ENCODE assay signal across 26 cellular contexts in genomic region chr13:104460553-104460952, GRCh38.
DNase-seq lines count a peak whose midpoint lies in the region; ATAC-seq, FAIRE-seq and TF ChIP-seq lines count a peak whose summit lies in the region.
"Had no signal": no experiment of that assay in that cellular context is flagged by ENCODE, and none has a peak within 500 bp of the region (broad histone marks: within the 10 kb centered on the region; RNA-seq: fewer than 3 reads in every experiment).

No MANE protein-coding gene starts in this region.

- intact Hi-C loops in K562 (cut with micrococcal nuclease) (no loop called here), uterus (cut with DNase I; ENCODE audit: low total_unique reads) (no loop called here)

- CTCF ChIA-PET in K562 (lab: Yijun Ruan, JAX; ENCODE audit: low intra/inter-chr PET ratio), result no interaction called here

- TF ChIP-seq CTCF in D721Med (IDR thresholded peaks at IDR 0.05; ENCODE audit: insufficient read depth, missing control alignments) (no peak), K562 (IDR thresholded peaks at IDR 0.05 in 2 of 3, conservative IDR thresholded peaks at IDR 0.05 in 1 of 3; ENCODE audit: insufficient read depth in 2 of 3, low read depth in 1 of 3, low read length in 3 of 3) (no peak), fibroblast of pulmonary artery (IDR thresholded peaks at IDR 0.05; ENCODE audit: low read length, missing control alignments) (no peak), uterus (IDR thresholded peaks at IDR 0.05) (no peak)

- no peak for TF ChIP-seq POLR2A in K562 (conservative IDR thresholded peaks at IDR 0.05)
- no peak for TF ChIP-seq POLR2A in uterus (IDR thresholded peaks at IDR 0.05)

- H2AFZ ChIP-seq in K562 (ENCODE audit: low read depth, low read length), result no peak overlapping the region
- no peak overlapping the region for H2AFZ ChIP-seq in Karpas-422 (ENCODE audit: low read length)
- H2AFZ ChIP-seq: PC-9 had no signal

- H3K27ac ChIP-seq in K562 (ENCODE audit: extremely low read depth, low read depth, low read length) (no peak overlapping the region), Karpas-422 (ENCODE audit: low read length) (no peak overlapping the region), uterus (no peak overlapping the region)
- H3K27ac ChIP-seq: esophagus muscularis mucosa, PC-9, upper lobe of right lung had no signal

- no peak overlapping the region for H3K4me3 ChIP-seq in K562
- H3K4me3 ChIP-seq in fibroblast of pulmonary artery (replicated peaks; ENCODE audit: low read depth, low read length), result no peak overlapping the region
- no peak overlapping the region for H3K4me3 ChIP-seq in Karpas-422 (ENCODE audit: low read length)
- no peak overlapping the region for H3K4me3 ChIP-seq in uterus
- H3K4me3 ChIP-seq: esophagus muscularis mucosa, HAP-1, PC-9, upper lobe of right lung had no signal

- TF ChIP-seq RAD21 in K562 (CRISPR knock-in tag; conservative IDR thresholded peaks at IDR 0.05 in 1 of 2, IDR thresholded peaks at IDR 0.05 in 1 of 2), result no peak

- H3K79me2 ChIP-seq in K562 (ENCODE audit: control insufficient read depth, insufficient read depth, low read length) (no peaks in the 10 kb centered on the region), Karpas-422 (ENCODE audit: low read length) (no peaks in the 10 kb centered on the region)

- no peak for DNase-seq in D721Med (ENCODE audit: insufficient read length, low spot score)
- peak; percentile 51 for DNase-seq in HT1080 (ENCODE audit: low read depth)
- DNase-seq in K562 (ENCODE audit: extremely low read depth in 1 of 4, low spot score in 3 of 4), result no peak
- peak; percentile 17 for DNase-seq in fibroblast of pulmonary artery (ENCODE audit: low read depth)
- DNase-seq in Karpas-422, result no peak
- DNase-seq in uterus, result no peak
- no peak for DNase-seq in amygdala (lab: John Stamatoyannopoulos, UW)
- DNase-seq: activated CD4-positive, alpha-beta T cell treated with anti-CD3 and anti-CD28 coated beads for 1 hour; activated CD8-positive, alpha-beta memory T cell treated with anti-CD3 and anti-CD28 coated beads for 24 hours; activated naive CD4-positive, alpha-beta T cell treated with Interleukin-2 at 50 U/mL for 16 hours; activated T-cell treated with anti-CD3 and anti-CD28 coated beads, Interleukin-2, amount 50 U/mL, for 24 hours; C1 segment of cervical spinal cord; effector CD8-positive, alpha-beta T cell; left colon; mesendoderm; naive B cell; NCI-H1092 treated with DMSO at 0.1 percent for 48 hours; NCI-H1930; PC-9; right cardiac atrium; T-cell; upper lobe of right lung had no signal

- in situ Hi-C loops in K562 (cut with MboI), result no loop called here

- H3K9ac ChIP-seq in K562 (ENCODE audit: insufficient read depth in 1 of 2, low read depth in 2 of 2, low read length in 2 of 2) (no peak overlapping the region), Karpas-422 (ENCODE audit: low read length) (no peak overlapping the region)

- no peaks in the 10 kb centered on the region for H4K20me1 ChIP-seq in K562 (replicated peaks; ENCODE audit: control insufficient read depth, insufficient read depth, low read length)
- H4K20me1 ChIP-seq in Karpas-422 (ENCODE audit: insufficient read depth, low read depth, low read length), result no peaks in the 10 kb centered on the region

- POLR2A ChIA-PET in K562 (lab: Yijun Ruan, JAX), result interaction anchor here (0.6 kb wide), 1 partner anchor 769 kb away, joined by 3 read pairs; no protein-coding TSS in a partner anchor

- H3K4me2 ChIP-seq in K562 (ENCODE audit: insufficient read depth, low read length) (no peak overlapping the region), Karpas-422 (ENCODE audit: low read depth, low read length, poor library complexity, severe bottlenecking) (no peak overlapping the region)
- H3K4me2 ChIP-seq: PC-9 had no signal

- no peaks in the 10 kb centered on the region for H3K9me2 ChIP-seq in Karpas-422 (replicated peaks; ENCODE audit: insufficient read depth, low read length)

- TF ChIP-seq EP300 in K562 (IDR thresholded peaks at IDR 0.05; ENCODE audit: low read length), result no peak

- 0% methylated on average over 2 of the region's 2 CpGs for WGBS in K562 (ENCODE audit: insufficient coverage, low coverage, missing lambda C conversion rate)

- H3K9me3 ChIP-seq in K562 (replicated peaks; ENCODE audit: control insufficient read depth, insufficient read depth, low read depth, low read length) (no peaks in the 10 kb centered on the region), Karpas-422 (ENCODE audit: low read length) (peaks cover 24% of the 10 kb centered on the region), uterus (no peaks in the 10 kb centered on the region)
- H3K9me3 ChIP-seq: esophagus muscularis mucosa, HAP-1, upper lobe of right lung had no signal

- FAIRE-seq in D721Med (lab: Jason Lieb, UNC) (peak; percentile 16), K562 (lab: Jason Lieb, UNC) (no peak)
- FAIRE-seq: HTR-8/SVneo had no signal

- no peaks in the 10 kb centered on the region for H3K4me1 ChIP-seq in K562 (replicated peaks in 1 of 2; ENCODE audit: control insufficient read depth in 2 of 2, insufficient read depth in 2 of 2, low read length in 2 of 2)
- no peaks in the 10 kb centered on the region for H3K4me1 ChIP-seq in Karpas-422 (ENCODE audit: low read length)
- H3K4me1 ChIP-seq in uterus, result no peaks in the 10 kb centered on the region
- H3K4me1 ChIP-seq: esophagus muscularis mucosa, HAP-1, upper lobe of right lung had no signal

- ATAC-seq in K562 (no peak), HG02970 (IDR thresholded peaks at IDR 0.05; ENCODE audit: low FRiP score, unreplicated experiment) (no peak)
- ATAC-seq: left colon, right cardiac atrium, T-cell, upper lobe of right lung had no signal

- H3K36me3 ChIP-seq in K562 (ENCODE audit: control insufficient read depth, insufficient read depth, low read length) (no peaks in the 10 kb centered on the region), Karpas-422 (ENCODE audit: insufficient read depth, low read length) (no peaks in the 10 kb centered on the region), uterus (no peaks in the 10 kb centered on the region)
- H3K36me3 ChIP-seq: esophagus muscularis mucosa, HAP-1, upper lobe of right lung had no signal

- BruUV-seq in K562 (replicated peaks; lab: Mats Ljungman, UMichigan), result no TSS peak

- H3K27me3 ChIP-seq in K562 (ENCODE audit: control insufficient read depth in 2 of 2, insufficient read depth in 2 of 2, low read length in 2 of 2) (no peaks in the 10 kb centered on the region), Karpas-422 (ENCODE audit: low read length) (no peaks in the 10 kb centered on the region), uterus (no peaks in the 10 kb centered on the region)
- H3K27me3 ChIP-seq: esophagus muscularis mucosa, upper lobe of right lung had no signal

- H3K9me1 ChIP-seq in K562 (ENCODE audit: control insufficient read depth, insufficient read depth, low read length), result no peaks in the 10 kb centered on the region

TF ChIP-seq in K562, 482 proteins besides CTCF, POLR2A, EP300 and RAD21:
- TF ChIP-seq ATF7 (IDR thresholded peaks at IDR 0.05), result no peak
- no peak for TF ChIP-seq MAX (CRISPR knock-in tag; IDR thresholded peaks at IDR 0.05)
- TF ChIP-seq TCF7L2 (IDR thresholded peaks at IDR 0.05; ENCODE audit: low read depth, low read length), result no peak
- peak; percentile 59; the same call in 1 of the 2 replicates for TF ChIP-seq ATF3 (IDR thresholded peaks at IDR 0.05)
- no peak for TF ChIP-seq ATF3 (CRISPR knock-in tag; conservative IDR thresholded peaks at IDR 0.05)
- no peak for TF ChIP-seq KLF6 (CRISPR knock-in tag; IDR thresholded peaks at IDR 0.05; ENCODE audit: borderline replicate concordance)
- no peak for TF ChIP-seq ATF1 (CRISPR knock-in tag; IDR thresholded peaks at IDR 0.05)
- TF ChIP-seq ATF1 (tag; IDR thresholded peaks at IDR 0.05), result peak; percentile 51

Comparison
In these comparisons a context has a peak if more than half of its experiments do, and no peak if none do; other contexts are left out.
1. DNase-seq: peak in HT1080 (single experiment) and fibroblast of pulmonary artery (single experiment); none in D721Med (single experiment), K562 (0 of 4), Karpas-422 (single experiment), uterus (0 of 2) and amygdala (0 of 56).